22 cellular contexts compared by ENCODE assay signal in the genomic region with DNA sequence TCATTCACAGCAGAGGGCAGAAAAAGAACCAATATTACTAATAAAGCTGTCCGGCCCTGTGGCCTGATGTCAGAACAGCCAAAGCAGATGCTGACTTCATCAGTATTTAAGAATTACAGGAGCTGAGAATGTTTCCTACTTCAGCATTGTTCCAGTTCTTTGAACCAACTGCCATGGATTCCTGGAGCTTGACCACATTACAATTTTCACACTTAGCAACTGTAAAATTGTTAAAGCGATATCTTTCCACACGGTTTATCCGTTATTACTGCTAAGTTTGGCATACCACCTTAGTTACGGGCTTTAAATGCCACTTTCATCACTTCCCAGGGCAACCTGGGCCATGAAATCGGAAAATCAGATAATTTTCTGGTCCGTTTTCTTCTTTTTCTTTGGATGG.
"Had no signal": no experiment of that assay in that cellular context is flagged by ENCODE, and none has a peak within 500 bp of the region (broad histone marks: within the 10 kb centered on the region; RNA-seq: fewer than 3 reads in every experiment).

No MANE protein-coding gene starts in this region.

- H3K4me3 ChIP-seq: hepatocyte, skin epidermis, testis, transverse colon had no signal

- H3K36me3 ChIP-seq: transverse colon had no signal

- DNase-seq: activated B cell treated with CpG ODN at 0.5 μM for 24 hours; activated CD4-positive, alpha-beta T cell treated with anti-CD3 and anti-CD28 coated beads, Interleukin-2, amount 50 U/mL, for 1 hour; activated CD8-positive, alpha-beta T cell treated with anti-CD3 and anti-CD28 coated beads for 36 hours; activated gamma-delta T cell treated with Interleukin-2 at 50 U/mL for 16 hours; activated naive CD4-positive, alpha-beta T cell treated with anti-CD3 and anti-CD28 coated beads, Interleukin-2, amount 50 U/mL, for 16 hours; activated T-cell treated with anti-CD3 and anti-CD28 coated beads, Interleukin-2, amount 50 U/mL, for 4 hours; amniotic stem cell; central memory CD4-positive, alpha-beta T cell; effector CD8-positive, alpha-beta T cell; islet precursor cell; left ventricle myocardium superior; stimulated activated CD4-positive, alpha-beta T cell treated with anti-CD3 and anti-CD28 coated beads, Interleukin-12 subunit alpha, Interleukin-12 subunit beta, amount 100 ng/mL, for 4 hours; stimulated activated CD4-positive, alpha-beta T cell treated with anti-CD3 and anti-CD28 coated beads, Interleukin-4, amount 100 ng/mL, for 1 hour; stimulated activated naive CD8-positive, alpha-beta T cell treated with anti-CD3 and anti-CD28 coated beads, Interleukin-15, Interleukin-2, amounts not matched to agents 100 U/mL and 50 U/mL, for 24 hours; T-helper 2 cell; testis; transverse colon had no signal

- H3K27ac ChIP-seq: hepatocyte, skin epidermis, testis, transverse colon had no signal

- ATAC-seq: activated CD8-positive, alpha-beta T cell treated with anti-CD3 and anti-CD28 coated beads for 36 hours; activated T-cell treated with anti-CD3 and anti-CD28 coated beads, Interleukin-2, amount 50 U/mL, for 4 hours; activated T-helper 17 cell treated with anti-CD3 and anti-CD28 coated beads, Interleukin-2, amount 50 U/mL, for 72 hours; left ventricle myocardium superior; sciatic nerve; stimulated activated naive CD8-positive, alpha-beta T cell treated with anti-CD3 and anti-CD28 coated beads, Interleukin-15, Interleukin-2, amounts not matched to agents 100 U/mL and 50 U/mL, for 24 hours had no signal

- H3K4me1 Mint-ChIP-seq: activated B cell treated with CpG ODN at 0.5 μM for 24 hours; activated T-helper 17 cell treated with anti-CD3 and anti-CD28 coated beads, Interleukin-2, amount 50 U/mL, for 72 hours had no signal

- H3K27ac Mint-ChIP-seq: activated B cell treated with CpG ODN at 0.5 μM for 24 hours; activated CD8-positive, alpha-beta T cell treated with anti-CD3 and anti-CD28 coated beads for 36 hours; activated T-helper 17 cell treated with anti-CD3 and anti-CD28 coated beads, Interleukin-2, amount 50 U/mL, for 72 hours; dendritic cell treated with granulocyte-macrophage colony-stimulating factor and Interleukin-4, amounts not matched to agents 40 ng/mL and 50 ng/mL, for 4 days had no signal

- H2AFZ ChIP-seq: hepatocyte had no signal

- H3K4me2 ChIP-seq: hepatocyte had no signal

- H3K9me3 ChIP-seq: testis, transverse colon had no signal

- H3K27me3 ChIP-seq: hepatocyte, testis, transverse colon had no signal

- H3K4me1 ChIP-seq: testis, transverse colon had no signal

- H3K27me3 Mint-ChIP-seq: activated B cell treated with CpG ODN at 0.5 μM for 24 hours; activated CD8-positive, alpha-beta T cell treated with anti-CD3 and anti-CD28 coated beads for 36 hours; activated T-helper 17 cell treated with anti-CD3 and anti-CD28 coated beads, Interleukin-2, amount 50 U/mL, for 72 hours; dendritic cell treated with granulocyte-macrophage colony-stimulating factor and Interleukin-4, amounts not matched to agents 40 ng/mL and 50 ng/mL, for 4 days had no signal

- H3K9me3 Mint-ChIP-seq: activated B cell treated with CpG ODN at 0.5 μM for 24 hours had no signal

- H3K79me2 ChIP-seq: hepatocyte had no signal

- H3K4me3 Mint-ChIP-seq: activated B cell treated with CpG ODN at 0.5 μM for 24 hours; activated CD8-positive, alpha-beta T cell treated with anti-CD3 and anti-CD28 coated beads for 36 hours; activated T-cell treated with anti-CD3 and anti-CD28 coated beads, Interleukin-2, amount 50 U/mL, for 4 hours; activated T-helper 17 cell treated with anti-CD3 and anti-CD28 coated beads, Interleukin-2, amount 50 U/mL, for 72 hours; dendritic cell treated with granulocyte-macrophage colony-stimulating factor and Interleukin-4, amounts not matched to agents 40 ng/mL and 50 ng/mL, for 4 days had no signal
